In the genomic region with DNA sequence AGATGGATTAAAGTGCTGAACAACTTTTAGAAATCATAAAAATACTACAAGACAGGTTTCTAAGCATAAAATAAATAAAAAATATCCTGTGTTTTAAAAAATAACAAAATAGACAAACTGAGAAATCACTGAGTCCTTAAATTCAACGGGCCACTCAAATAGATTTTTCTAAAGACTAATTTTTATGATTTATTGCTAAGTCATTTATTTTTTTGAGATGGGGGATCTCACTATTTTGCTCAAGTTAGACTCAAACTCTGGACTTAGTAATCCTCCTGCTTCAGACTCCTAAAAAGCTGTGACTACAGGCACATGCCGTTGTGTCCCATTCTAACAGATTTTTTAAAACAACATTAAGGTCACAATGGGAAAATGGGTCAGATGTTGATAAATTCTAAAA, we compare ENCODE assay signal across 7 cellular contexts.
"Had no signal": no experiment of that assay in that cellular context is flagged by ENCODE, and none has a peak within 500 bp of the region (broad histone marks: within the 10 kb centered on the region; RNA-seq: fewer than 3 reads in every experiment).

No MANE protein-coding gene starts in this region.

- DNase-seq: GDM1, GF-D8 had no signal

- ATAC-seq: GM12878 had no signal

- FAIRE-seq: GM12878, GM12891, GM12892, GM18507, GM19239 had no signal

- H3K4me3 ChIP-seq: GM12878 had no signal
